8 cellular contexts compared by ENCODE assay signal in genomic region chr10:45418859-45419672, GRCh38. TPM values are rescaled to one million over a fixed set of nuclear protein-coding genes. Genes with fewer than 3 reads are reported as not detected.
DNase-seq lines count a peak whose midpoint lies in the region; ATAC-seq and TF ChIP-seq lines count a peak whose summit lies in the region.

No MANE protein-coding gene starts in this region.

- H3K23ac ChIP-seq in neuronal stem cell (ENCODE audit: low read depth, low read length, poor library complexity): peak overlapping the region; percentile 75

- intact Hi-C loops in transverse colon (cut with DNase I; ENCODE audit: low total_unique reads): no loop called here

- H3K27ac ChIP-seq in gastroesophageal sphincter (peak overlapping the region; percentile 3 to 91 (median 88)), neuronal stem cell (replicated peaks; ENCODE audit: low read length) (peak overlapping the region; percentile 39), transverse colon (peak overlapping the region; percentile 81 to 88 (median 82))

- 0% methylated on average over 1 to 4 of the region's 60 CpGs for WGBS in gastroesophageal sphincter (ENCODE audit: low coverage in 1 of 2), 2 donors
- no CpG with 5 or more reads among the region's 60 CpGs for WGBS in neuronal stem cell (ENCODE audit: extremely low coverage in 2 of 2, insufficient read length in 2 of 2, insufficient replicate concordance in 1 of 2), 2 donors
- WGBS in transverse colon (ENCODE audit: low coverage in 1 of 2), 2 donors: 2 to 5% methylated on average over 10 to 59 of the region's 60 CpGs

- H3K79me1 ChIP-seq in neuronal stem cell (ENCODE audit: low read depth, low read length): peaks cover 5% of the 10 kb centered on the region

- peak overlapping the region; percentile 64 for H4K91ac ChIP-seq in neuronal stem cell (ENCODE audit: low read depth, low read length, poor library complexity)

- H2BK120ac ChIP-seq in neuronal stem cell (ENCODE audit: low read depth, low read length): peak overlapping the region; percentile 75

- peak overlapping the region; percentile 98 for H3K18ac ChIP-seq in neuronal stem cell (ENCODE audit: low read length)

- TF ChIP-seq CTCF in gastroesophageal sphincter (IDR thresholded peaks at IDR 0.05) (peak in 1 of 4 experiments; percentile 25), transverse colon (IDR thresholded peaks at IDR 0.05) (no peak)

- H2AK5ac ChIP-seq in neuronal stem cell (ENCODE audit: low read depth, low read length): peak overlapping the region; percentile 97

- no peaks in the 10 kb centered on the region for H3K36me3 ChIP-seq in gastroesophageal sphincter
- no peaks in the 10 kb centered on the region for H3K36me3 ChIP-seq in neuronal stem cell (replicated peaks in 1 of 2; ENCODE audit: control insufficient read depth in 2 of 2, insufficient read depth in 2 of 2, low read length in 2 of 2)
- no peaks in the 10 kb centered on the region for H3K36me3 ChIP-seq in transverse colon

- ATAC-seq in GM21723 (IDR thresholded peaks at IDR 0.05; ENCODE audit: unreplicated experiment) (peak; percentile 64), gastroesophageal sphincter (peak; percentile 75)

- H3K14ac ChIP-seq in neuronal stem cell (ENCODE audit: low read length): peak overlapping the region; percentile 14

- H2BK5ac ChIP-seq in neuronal stem cell (ENCODE audit: low read length): peak overlapping the region; percentile 35

- TF ChIP-seq EP300 in gastroesophageal sphincter (IDR thresholded peaks at IDR 0.05) (no peak), transverse colon (IDR thresholded peaks at IDR 0.05; ENCODE audit: low read depth) (peak; percentile 18)

- TF ChIP-seq POLR2A in gastroesophageal sphincter (IDR thresholded peaks at IDR 0.05): peak; percentile 32 to 54
- TF ChIP-seq POLR2A in transverse colon (IDR thresholded peaks at IDR 0.05): peak; percentile 51

- peak overlapping the region; percentile 93 for H3K9ac ChIP-seq in neuronal stem cell (ENCODE audit: low read depth, low read length, poor library complexity)

- DNase-seq in ELR (ENCODE audit: low read depth): peak; percentile 42
- DNase-seq in NCI-H146 (lab: John Stamatoyannopoulos, UW): peak; percentile 68
- DNase-seq in activated effector memory CD4-positive, alpha-beta T cell treated with Interleukin-2 at 50 U/mL for 16 hours: peak; percentile 61
- peak; percentile 68 for DNase-seq in neuronal stem cell (ENCODE audit: low spot score)
- peak; percentile 72 for DNase-seq in transverse colon
- DNase-seq in LoVo (ENCODE audit: low spot score): no peak

- peak overlapping the region; percentile 82 for H3K4me2 ChIP-seq in neuronal stem cell (ENCODE audit: insufficient read depth, low read length, poor library complexity, severe bottlenecking)

- peak overlapping the region; percentile 66 for H4K8ac ChIP-seq in neuronal stem cell (ENCODE audit: low read depth, low read length)

- H2AFZ ChIP-seq in neuronal stem cell (ENCODE audit: low read length): peak overlapping the region; percentile 70

- peak overlapping the region; percentile 34 for H2BK12ac ChIP-seq in neuronal stem cell (ENCODE audit: low read length)

- H2BK15ac ChIP-seq in neuronal stem cell (ENCODE audit: low read length): peak overlapping the region; percentile 95

- H3K9me3 ChIP-seq in gastroesophageal sphincter: no peaks in the 10 kb centered on the region
- peaks cover 0 to 2% of the 10 kb centered on the region in 2 donors for H3K9me3 ChIP-seq in neuronal stem cell (replicated peaks in 1 of 2; ENCODE audit: control insufficient read depth in 2 of 2, insufficient read depth in 1 of 2, low read depth in 1 of 2, low read length in 2 of 2)
- H3K9me3 ChIP-seq in transverse colon: no peaks in the 10 kb centered on the region

- in situ Hi-C loops in transverse colon (cut with MboI; ENCODE audit: low pct_ligation_motif_present in 1 of 4, low pct_unique_long_range_greater_than_20kb in 1 of 4, low sequenced_read_pairs in 3 of 4): no loop called here

- H3K4me1 ChIP-seq in gastroesophageal sphincter (peaks cover 0 to 42% (median 26%) of the 10 kb centered on the region in 3 donors), neuronal stem cell (ENCODE audit: control insufficient read depth in 2 of 2, insufficient read depth in 1 of 2, low read depth in 1 of 2, low read length in 2 of 2) (peaks cover 0 to 6% of the 10 kb centered on the region in 2 donors), transverse colon (peaks cover 7 to 30% (median 12%) of the 10 kb centered on the region in 4 donors)

- H3K4me3 ChIP-seq in gastroesophageal sphincter (peak overlapping the region; percentile 27 to 65), neuronal stem cell (ENCODE audit: low read length in 2 of 2) (peak overlapping the region; percentile 20 to 80), transverse colon (peak overlapping the region; percentile 39 to 57 (median 42))

- no peak overlapping the region for H3K4ac ChIP-seq in neuronal stem cell (ENCODE audit: low read length)

- no peaks in the 10 kb centered on the region for H3K27me3 ChIP-seq in gastroesophageal sphincter
- H3K27me3 ChIP-seq in neuronal stem cell (ENCODE audit: control insufficient read depth in 3 of 3, insufficient read depth in 3 of 3, low read depth in 1 of 3, low read length in 3 of 3): peaks cover 0 to 22% (median 4%) of the 10 kb centered on the region in 3 experiments
- H3K27me3 ChIP-seq in transverse colon: no peaks in the 10 kb centered on the region

RNA-seq across cellular contexts. Expression of gene ALOX5, which starts 45.0 kb away (rescaled TPM):
- 10 to 100 TPM; 13.7 to 46.4 (median 17.9) TPM for total RNA-seq in gastroesophageal sphincter
- 0.73 TPM for polyA plus RNA-seq in neuronal stem cell (2013, experiment 1 of 2)
- 0.97 TPM for polyA plus RNA-seq in neuronal stem cell (2013, experiment 2 of 2)
- total RNA-seq in transverse colon: 10 to 100 TPM; 13.5 to 27.2 (median 21.1) TPM
